42 cellular contexts compared by ENCODE assay signal in the genomic region with DNA sequence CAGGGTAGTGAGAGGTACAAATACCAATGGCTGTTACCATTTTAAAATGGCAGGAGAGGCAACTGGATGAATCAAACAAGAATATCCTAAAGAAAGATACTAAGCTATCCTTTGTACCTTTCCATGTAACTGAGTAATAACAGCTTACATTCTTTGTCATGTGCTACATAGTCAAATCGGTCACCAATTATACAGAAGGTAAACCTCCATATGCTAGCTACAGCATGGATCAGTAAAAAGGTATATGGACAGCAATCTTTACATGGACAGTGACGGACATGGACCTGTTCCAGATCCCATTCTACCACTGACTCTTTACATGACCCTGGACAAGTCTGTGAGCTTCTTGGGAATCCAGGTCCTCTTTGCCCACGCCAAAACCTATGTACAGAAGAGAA. TPM values are rescaled to one million over a fixed set of nuclear protein-coding genes. Genes with fewer than 3 reads are reported as not detected.
"Had no signal": no experiment of that assay in that cellular context is flagged by ENCODE, and none has a peak within 500 bp of the region (broad histone marks: within the 10 kb centered on the region; RNA-seq: fewer than 3 reads in every experiment).

No MANE protein-coding gene starts in this region.

- H3K4me1 ChIP-seq: adrenal gland, ascending aorta, body of pancreas, breast epithelium had no signal

- H3K27ac ChIP-seq: adrenal gland, ascending aorta, body of pancreas, brain microvascular endothelial cell, breast epithelium, cardiac muscle cell had no signal

- H3K4me1 Mint-ChIP-seq: activated naive CD4-positive, alpha-beta T cell treated with anti-CD3 and anti-CD28 coated beads, Interleukin-2, amount 10 ng/mL, durations not matched to agents 7 days and 5 days; activated naive CD4-positive, alpha-beta T cell treated with anti-CD3 and anti-CD28 coated beads, Interleukin-2, amount 50 U/mL, for 24 hours; activated naive CD8-positive, alpha-beta T cell treated with anti-CD3 and anti-CD28 coated beads for 36 hours; activated naive CD8-positive, alpha-beta T cell treated with anti-CD3 and anti-CD28 coated beads, Interleukin-2, amount 50 U/mL, for 24 hours; activated T-helper 17 cell treated with anti-CD3 and anti-CD28 coated beads, Interleukin-2, amount 50 U/mL, for 72 hours; brain; central memory CD8-positive, alpha-beta T cell had no signal

- H3K4me3 Mint-ChIP-seq: activated naive CD4-positive, alpha-beta T cell treated with anti-CD3 and anti-CD28 coated beads for 36 hours; activated naive CD4-positive, alpha-beta T cell treated with anti-CD3 and anti-CD28 coated beads, Interleukin-2, amount 10 ng/mL, durations not matched to agents 7 days and 5 days; activated naive CD4-positive, alpha-beta T cell treated with anti-CD3 and anti-CD28 coated beads, Interleukin-2, amount 50 U/mL, for 24 hours; activated naive CD8-positive, alpha-beta T cell; activated naive CD8-positive, alpha-beta T cell treated with anti-CD3 and anti-CD28 coated beads for 36 hours; activated naive CD8-positive, alpha-beta T cell treated with anti-CD3 and anti-CD28 coated beads, Interleukin-2, amount 10 ng/mL, durations not matched to agents 7 days and 5 days; activated naive CD8-positive, alpha-beta T cell treated with anti-CD3 and anti-CD28 coated beads, Interleukin-2, amount 50 U/mL, for 24 hours; activated T-cell treated with anti-CD3 and anti-CD28 coated beads, Interleukin-2, amount 50 U/mL, for 24 hours; activated T-cell treated with anti-CD3 and anti-CD28 coated beads, Interleukin-2, amount 50 U/mL, for 4 hours; activated T-cell treated with anti-CD3 and anti-CD28 coated beads, Interleukin-2, amount 50 U/mL, for 72 hours; activated T-helper 1 cell treated with anti-CD3 and anti-CD28 coated beads, Interleukin-12 subunit alpha, Interleukin-12 subunit beta, Interleukin-2, Interleukin-4 antibody, amounts not matched to agents 30 ng/mL and 10 ng/mL and 1 ng/mL, durations not matched to agents 14 hours and 24 hours and 36 hours; activated T-helper 17 cell treated with anti-CD3 and anti-CD28 coated beads, Interleukin-2, amount 50 U/mL, for 72 hours; brain; central memory CD8-positive, alpha-beta T cell had no signal

- H3K27me3 ChIP-seq: adrenal gland, ascending aorta, body of pancreas, brain microvascular endothelial cell, breast epithelium, cardiac muscle cell had no signal

- H3K9me3 Mint-ChIP-seq: activated naive CD4-positive, alpha-beta T cell treated with anti-CD3 and anti-CD28 coated beads for 36 hours; activated naive CD4-positive, alpha-beta T cell treated with anti-CD3 and anti-CD28 coated beads, Interleukin-2, amount 10 ng/mL, durations not matched to agents 7 days and 5 days; activated naive CD4-positive, alpha-beta T cell treated with anti-CD3 and anti-CD28 coated beads, Interleukin-2, amount 50 U/mL, for 24 hours; activated naive CD4-positive, alpha-beta T cell treated with anti-CD3 and anti-CD28 coated beads, Interleukin-2, amount 50 U/mL, for 72 hours; activated naive CD8-positive, alpha-beta T cell treated with anti-CD3 and anti-CD28 coated beads for 36 hours; activated naive CD8-positive, alpha-beta T cell treated with anti-CD3 and anti-CD28 coated beads, Interleukin-2, amount 10 ng/mL, durations not matched to agents 7 days and 5 days; activated naive CD8-positive, alpha-beta T cell treated with anti-CD3 and anti-CD28 coated beads, Interleukin-2, amount 50 U/mL, for 24 hours; activated T-cell treated with anti-CD3 and anti-CD28 coated beads, Interleukin-2, amount 50 U/mL, for 24 hours; activated T-cell treated with anti-CD3 and anti-CD28 coated beads, Interleukin-2, amount 50 U/mL, for 4 hours; activated T-cell treated with anti-CD3 and anti-CD28 coated beads, Interleukin-2, amount 50 U/mL, for 72 hours; activated T-helper 1 cell treated with anti-CD3 and anti-CD28 coated beads, Interleukin-12 subunit alpha, Interleukin-12 subunit beta, Interleukin-2, Interleukin-4 antibody, amounts not matched to agents 30 ng/mL and 10 ng/mL and 1 ng/mL, durations not matched to agents 14 hours and 24 hours and 36 hours; activated T-helper 17 cell treated with anti-CD3 and anti-CD28 coated beads, Interleukin-2, amount 50 U/mL, for 72 hours; activated T-helper 2 cell treated with anti-CD3 and anti-CD28 coated beads, Interferon-gamma antibody, Interleukin-2, Interleukin-4, amounts not matched to agents 10 μg/mL and 5 μg/mL and 100 μg/mL, durations not matched to agents 14 hours and 24 hours and 36 hours; brain; central memory CD8-positive, alpha-beta T cell had no signal

- H3K36me3 ChIP-seq: brain microvascular endothelial cell, breast epithelium had no signal

- H3K9me3 ChIP-seq: adrenal gland, ascending aorta, body of pancreas, breast epithelium had no signal

- H3K4me3 ChIP-seq: adrenal gland, ascending aorta, body of pancreas, breast epithelium, cardiac muscle cell had no signal

- H3K27me3 Mint-ChIP-seq: activated naive CD4-positive, alpha-beta T cell treated with anti-CD3 and anti-CD28 coated beads, Interleukin-2, amount 10 ng/mL, durations not matched to agents 7 days and 5 days; activated naive CD4-positive, alpha-beta T cell treated with anti-CD3 and anti-CD28 coated beads, Interleukin-2, amount 50 U/mL, for 24 hours; activated naive CD8-positive, alpha-beta T cell; activated naive CD8-positive, alpha-beta T cell treated with anti-CD3 and anti-CD28 coated beads for 36 hours; activated naive CD8-positive, alpha-beta T cell treated with anti-CD3 and anti-CD28 coated beads, Interleukin-2, amount 10 ng/mL, durations not matched to agents 7 days and 5 days; activated naive CD8-positive, alpha-beta T cell treated with anti-CD3 and anti-CD28 coated beads, Interleukin-2, amount 50 U/mL, for 24 hours; activated T-cell treated with anti-CD3 and anti-CD28 coated beads, Interleukin-2, amount 50 U/mL, for 24 hours; activated T-helper 17 cell treated with anti-CD3 and anti-CD28 coated beads, Interleukin-2, amount 50 U/mL, for 72 hours; brain; central memory CD8-positive, alpha-beta T cell had no signal

- H3K27ac Mint-ChIP-seq: activated naive CD4-positive, alpha-beta T cell treated with anti-CD3 and anti-CD28 coated beads for 36 hours; activated naive CD4-positive, alpha-beta T cell treated with anti-CD3 and anti-CD28 coated beads, Interleukin-2, amount 10 ng/mL, durations not matched to agents 7 days and 5 days; activated naive CD4-positive, alpha-beta T cell treated with anti-CD3 and anti-CD28 coated beads, Interleukin-2, amount 50 U/mL, for 24 hours; activated naive CD4-positive, alpha-beta T cell treated with anti-CD3 and anti-CD28 coated beads, Interleukin-2, amount 50 U/mL, for 72 hours; activated naive CD8-positive, alpha-beta T cell; activated naive CD8-positive, alpha-beta T cell treated with anti-CD3 and anti-CD28 coated beads for 36 hours; activated naive CD8-positive, alpha-beta T cell treated with anti-CD3 and anti-CD28 coated beads, Interleukin-2, amount 10 ng/mL, durations not matched to agents 7 days and 5 days; activated naive CD8-positive, alpha-beta T cell treated with anti-CD3 and anti-CD28 coated beads, Interleukin-2, amount 50 U/mL, for 24 hours; activated T-cell treated with anti-CD3 and anti-CD28 coated beads, Interleukin-2, amount 50 U/mL, for 24 hours; activated T-cell treated with anti-CD3 and anti-CD28 coated beads, Interleukin-2, amount 50 U/mL, for 72 hours; activated T-helper 1 cell treated with anti-CD3 and anti-CD28 coated beads, Interleukin-12 subunit alpha, Interleukin-12 subunit beta, Interleukin-2, Interleukin-4 antibody, amounts not matched to agents 30 ng/mL and 10 ng/mL and 1 ng/mL, durations not matched to agents 14 hours and 24 hours and 36 hours; activated T-helper 17 cell treated with anti-CD3 and anti-CD28 coated beads, Interleukin-2, amount 50 U/mL, for 72 hours; activated T-helper 2 cell treated with anti-CD3 and anti-CD28 coated beads, Interferon-gamma antibody, Interleukin-2, Interleukin-4, amounts not matched to agents 10 μg/mL and 5 μg/mL and 100 μg/mL, durations not matched to agents 14 hours and 24 hours and 36 hours; brain had no signal

- FAIRE-seq: astrocyte had no signal

- ATAC-seq: activated naive CD4-positive, alpha-beta T cell treated with anti-CD3 and anti-CD28 coated beads, Interleukin-2, amount 50 U/mL, for 72 hours; activated naive CD8-positive, alpha-beta T cell treated with anti-CD3 and anti-CD28 coated beads, Interleukin-2, amount 50 U/mL, for 24 hours; activated T-cell treated with anti-CD3 and anti-CD28 coated beads, Interleukin-2, amount 50 U/mL, for 4 hours; activated T-cell treated with anti-CD3 and anti-CD28 coated beads, Interleukin-2, amount 50 U/mL, for 72 hours; activated T-helper 17 cell treated with anti-CD3 and anti-CD28 coated beads, Interleukin-2, amount 50 U/mL, for 72 hours; body of pancreas had no signal

- DNase-seq: activated effector memory CD4-positive, alpha-beta T cell treated with anti-CD3 and anti-CD28 coated beads, Interleukin-2, amount 50 U/mL, for 16 hours; activated effector memory CD4-positive, alpha-beta T cell treated with Interleukin-2 at 50 U/mL for 16 hours; activated gamma-delta T cell; activated gamma-delta T cell treated with Interleukin-2 at 50 U/mL for 16 hours; activated naive CD4-positive, alpha-beta T cell; activated naive CD4-positive, alpha-beta T cell treated with anti-CD3 and anti-CD28 coated beads for 36 hours; activated naive CD4-positive, alpha-beta T cell treated with anti-CD3 and anti-CD28 coated beads, Interleukin-2, amount 10 ng/mL, durations not matched to agents 7 days and 5 days; activated naive CD4-positive, alpha-beta T cell treated with anti-CD3 and anti-CD28 coated beads, Interleukin-2, amount 50 U/mL, for 16 hours; activated naive CD4-positive, alpha-beta T cell treated with Interleukin-2 at 50 U/mL for 16 hours; activated naive CD8-positive, alpha-beta T cell treated with anti-CD3 and anti-CD28 coated beads for 36 hours; activated naive CD8-positive, alpha-beta T cell treated with anti-CD3 and anti-CD28 coated beads, Interleukin-2, amount 10 ng/mL, durations not matched to agents 7 days and 5 days; activated naive CD8-positive, alpha-beta T cell treated with anti-CD3 and anti-CD28 coated beads, Interleukin-2, amount 50 U/mL, for 24 hours; activated T-cell treated with anti-CD3 and anti-CD28 coated beads, Interleukin-2, amount 50 U/mL, for 1 hour; activated T-cell treated with anti-CD3 and anti-CD28 coated beads, Interleukin-2, amount 50 U/mL, for 24 hours; activated T-cell treated with anti-CD3 and anti-CD28 coated beads, Interleukin-2, amount 50 U/mL, for 4 hours; activated T-cell treated with anti-CD3 and anti-CD28 coated beads, Interleukin-2, amount 50 U/mL, for 48 hours; activated T-cell treated with anti-CD3 and anti-CD28 coated beads, Interleukin-2, amount 50 U/mL, for 72 hours; adrenal gland; amniotic stem cell; amygdala; anterior cingulate cortex; aorta; body of pancreas; brain microvascular endothelial cell; central memory CD4-positive, alpha-beta T cell; cerebellar nuclear complex had no signal

RNA-seq across cellular contexts. Expression of a gene that starts 28.6 kb away (rescaled TPM):
- total RNA-seq: activated naive CD8-positive, alpha-beta T cell treated with anti-CD3 and anti-CD28 coated beads for 36 hours; activated T-helper 2 cell treated with anti-CD3 and anti-CD28 coated beads, Interferon-gamma antibody, Interleukin-2, Interleukin-4, amounts not matched to agents 10 μg/mL and 5 μg/mL and 100 μg/mL, durations not matched to agents 14 hours and 24 hours and 36 hours; aorta; ascending aorta; astrocyte; bronchial epithelial cell; cardiac muscle cell; cerebellum; chondrocyte had no signal
- polyA plus RNA-seq: aorta, cardiac muscle cell had no signal

RNA-seq across cellular contexts. Expression of a gene that starts 54.9 kb away (rescaled TPM):
- total RNA-seq: ascending aorta, astrocyte, cardiac muscle cell, chondrocyte had no signal
- polyA plus RNA-seq: cardiac muscle cell had no signal

RNA-seq across cellular contexts. Expression of a gene that starts 55.3 kb away (rescaled TPM):
- total RNA-seq: activated naive CD4-positive, alpha-beta T cell treated with anti-CD3 and anti-CD28 coated beads for 36 hours; activated naive CD4-positive, alpha-beta T cell treated with anti-CD3 and anti-CD28 coated beads, Interleukin-2, amount 50 U/mL, for 72 hours; activated naive CD8-positive, alpha-beta T cell treated with anti-CD3 and anti-CD28 coated beads for 36 hours; activated naive CD8-positive, alpha-beta T cell treated with anti-CD3 and anti-CD28 coated beads, Interleukin-2, amount 10 ng/mL, durations not matched to agents 7 days and 5 days; activated T-cell treated with anti-CD3 and anti-CD28 coated beads, Interleukin-2, amount 50 U/mL, for 4 hours; activated T-cell treated with anti-CD3 and anti-CD28 coated beads, Interleukin-2, amount 50 U/mL, for 72 hours; activated T-helper 1 cell treated with anti-CD3 and anti-CD28 coated beads, Interleukin-12 subunit alpha, Interleukin-12 subunit beta, Interleukin-2, Interleukin-4 antibody, amounts not matched to agents 30 ng/mL and 10 ng/mL and 1 ng/mL, durations not matched to agents 14 hours and 24 hours and 36 hours; activated T-helper 17 cell treated with anti-CD3 and anti-CD28 coated beads, Interleukin-2, amount 50 U/mL, for 72 hours; activated T-helper 2 cell treated with anti-CD3 and anti-CD28 coated beads, Interferon-gamma antibody, Interleukin-2, Interleukin-4, amounts not matched to agents 10 μg/mL and 5 μg/mL and 100 μg/mL, durations not matched to agents 14 hours and 24 hours and 36 hours; aorta; ascending aorta; astrocyte; body of pancreas; breast epithelium; bronchial epithelial cell; cardiac muscle cell; chondrocyte had no signal
- polyA plus RNA-seq: adipose tissue, aorta, cardiac muscle cell had no signal
